2 cellular contexts compared by ENCODE assay signal in genomic region chr10:103192089-103192450, GRCh38.
TF ChIP-seq lines count a peak whose summit lies in the region.

No MANE protein-coding gene starts in this region.

TF ChIP-seq in K562, 482 proteins besides CTCF, POLR2A, EP300 and RAD21 (continues in another document):
- TF ChIP-seq EGR1 (conservative IDR thresholded peaks at IDR 0.05) = no peak
- no peak for TF ChIP-seq CXXC5 (CRISPR knock-in tag; IDR thresholded peaks at IDR 0.05)
- TF ChIP-seq RNF219 (CRISPR knock-in tag; IDR thresholded peaks at IDR 0.05) = no peak
- TF ChIP-seq SMARCE1 (IDR thresholded peaks at IDR 0.05) = 0 out of 2 replicates have a peak, but pooled peaks have one; percentile 20
- TF ChIP-seq ETS2 (tag; IDR thresholded peaks at IDR 0.05; ENCODE audit: borderline replicate concordance, poor library complexity, severe bottlenecking) = no peak
- no peak for TF ChIP-seq PRMT5 (CRISPR knock-in tag; IDR thresholded peaks at IDR 0.05)
- TF ChIP-seq ZNF175 (CRISPR knock-in tag; IDR thresholded peaks at IDR 0.05; ENCODE audit: low read depth) = no peak
- TF ChIP-seq CREB5 (CRISPR knock-in tag; IDR thresholded peaks at IDR 0.05) = no peak
- no peak for TF ChIP-seq HNRNPUL1 (IDR thresholded peaks at IDR 0.05; ENCODE audit: low read length)
- TF ChIP-seq PCBP2 (IDR thresholded peaks at IDR 0.05; ENCODE audit: low read depth, low read length, poor library complexity, severe bottlenecking) = no peak
- TF ChIP-seq ZNF57 (CRISPR knock-in tag; IDR thresholded peaks at IDR 0.05) = no peak
- TF ChIP-seq MAFG (tag; conservative IDR thresholded peaks at IDR 0.05) = no peak
- TF ChIP-seq ZBTB11 (CRISPR knock-in tag; IDR thresholded peaks at IDR 0.05) = peak in 1 of 3 experiments; percentile 91; a peak in 2 of 6 replicates
- TF ChIP-seq TCF7 (IDR thresholded peaks at IDR 0.05; ENCODE audit: borderline replicate concordance) = no peak
- TF ChIP-seq MAFK (IDR thresholded peaks at IDR 0.05; ENCODE audit: low read length) = no peak
- no peak for TF ChIP-seq SP1 (CRISPR knock-in tag; IDR thresholded peaks at IDR 0.05)

TF ChIP-seq in HepG2, 621 proteins besides CTCF, POLR2A, EP300 and RAD21:
- TF ChIP-seq FIP1L1 (IDR thresholded peaks at IDR 0.05; ENCODE audit: borderline replicate concordance, insufficient read depth, low read depth, low read length) (no peak), FOSL1 (CRISPR knock-in tag; IDR thresholded peaks at IDR 0.05; ENCODE audit: borderline replicate concordance) (no peak), SNAPC5 (CRISPR knock-in tag; IDR thresholded peaks at IDR 0.05; ENCODE audit: borderline replicate concordance) (no peak), TCF7 (IDR thresholded peaks at IDR 0.05; ENCODE audit: low read depth) (no peak), CCDC6 (CRISPR knock-in tag; IDR thresholded peaks at IDR 0.05) (0 out of 2 replicates have a peak, but pooled peaks have one; percentile 5), ZNF549 (CRISPR knock-in tag; IDR thresholded peaks at IDR 0.05) (no peak), ZNF558 (CRISPR knock-in tag; IDR thresholded peaks at IDR 0.05; ENCODE audit: borderline replicate concordance) (no peak), ZKSCAN5 (CRISPR knock-in tag; IDR thresholded peaks at IDR 0.05) (no peak), ZNF674 (CRISPR knock-in tag; IDR thresholded peaks at IDR 0.05; ENCODE audit: low read depth) (no peak), MBNL3 (CRISPR knock-in tag; conservative IDR thresholded peaks at IDR 0.05) (no peak), FLYWCH1 (CRISPR knock-in tag; IDR thresholded peaks at IDR 0.05) (no peak), MZF1 (CRISPR knock-in tag; IDR thresholded peaks at IDR 0.05; ENCODE audit: borderline replicate concordance) (no peak), SATB2 (CRISPR knock-in tag; IDR thresholded peaks at IDR 0.05) (no peak), KDM5A (IDR thresholded peaks at IDR 0.05; ENCODE audit: borderline replicate concordance, low read length) (peak; percentile 40; the same call in 1 of the 2 replicates), ZNF883 (CRISPR knock-in tag; IDR thresholded peaks at IDR 0.05; ENCODE audit: not compliant biosample characterization) (no peak), ZNF646 (CRISPR knock-in tag; IDR thresholded peaks at IDR 0.05) (no peak)
